11 cellular contexts compared by ENCODE assay signal in the genomic region with DNA sequence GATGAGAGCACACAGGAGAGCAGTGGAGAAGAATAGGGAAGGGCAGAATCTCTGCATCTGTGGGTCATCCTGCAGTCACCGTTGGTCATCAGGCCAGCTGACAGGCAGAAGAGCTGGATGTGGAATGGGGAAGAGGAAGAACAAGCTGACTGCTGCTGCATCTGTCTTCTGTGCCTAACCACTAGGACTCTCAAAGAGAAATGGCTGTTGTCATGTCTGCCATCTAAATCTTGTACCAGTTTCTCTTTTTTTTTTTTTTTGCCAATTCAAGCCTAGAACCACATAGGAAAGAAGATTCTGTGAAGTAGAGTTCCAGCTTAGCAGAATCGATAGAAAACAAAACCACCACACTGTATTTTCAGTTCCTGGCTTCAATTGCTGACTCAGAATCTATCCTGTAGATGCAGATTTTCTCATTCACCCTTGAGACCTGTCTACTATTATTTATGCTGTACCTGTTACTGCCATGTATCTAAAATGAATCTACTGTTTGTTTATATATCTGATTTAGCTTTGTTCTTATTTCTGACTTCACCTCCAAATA.
DNase-seq lines count a peak whose midpoint lies in the region; ATAC-seq lines count a peak whose summit lies in the region.
"Had no signal": no experiment of that assay in that cellular context is flagged by ENCODE, and none has a peak within 500 bp of the region (broad histone marks: within the 10 kb centered on the region; RNA-seq: fewer than 3 reads in every experiment).

No MANE protein-coding gene starts in this region.

- H3K4me1 Mint-ChIP-seq in stimulated activated naive B cell treated with anti-CD40 and anti-IgM and Interleukin-4, amounts not matched to agents 10 μg/mL and 1 μg/mL and 100 μg/mL, for 72 hours, result peaks cover 5 to 6% of the 10 kb centered on the region in 2 donors
- H3K4me1 Mint-ChIP-seq: central memory CD8-positive, alpha-beta T cell had no signal

- 0 out of 2 replicates have a peak, but pooled peaks cover 2% of the 10 kb centered on the region for H3K9me3 ChIP-seq in MG63

- no peak overlapping the region for H3K27ac Mint-ChIP-seq in stimulated activated naive B cell treated with anti-CD40 and anti-IgM and Interleukin-4, amounts not matched to agents 10 μg/mL and 1 μg/mL and 100 μg/mL, for 72 hours
- H3K27ac Mint-ChIP-seq: activated T-helper 2 cell treated with anti-CD3 and anti-CD28 coated beads, Interferon-gamma antibody, Interleukin-2, Interleukin-4, amounts not matched to agents 10 μg/mL and 5 μg/mL and 100 μg/mL, durations not matched to agents 14 hours and 24 hours and 36 hours had no signal

- DNase-seq in stimulated activated naive B cell treated with anti-CD40 and anti-IgM and Interleukin-4, amounts not matched to agents 10 μg/mL and 1 μg/mL and 100 μg/mL, for 72 hours, result no peak
- DNase-seq in MG63 (no peak), NCI-H1436 treated with DMSO at 0.1 percent for 48 hours (lab: John Stamatoyannopoulos, UW) (no peak)
- DNase-seq in activated CD4-positive, alpha-beta T cell treated with anti-CD3 and anti-CD28 coated beads, Interleukin-2, amount 50 U/mL, for 4 hours, result no peak
- DNase-seq: DMS79 treated with DMSO at 0.1 percent for 48 hours, GOT3 had no signal

- no peak overlapping the region for H3K4me3 Mint-ChIP-seq in stimulated activated naive B cell treated with anti-CD40 and anti-IgM and Interleukin-4, amounts not matched to agents 10 μg/mL and 1 μg/mL and 100 μg/mL, for 72 hours
- H3K4me3 Mint-ChIP-seq: central memory CD8-positive, alpha-beta T cell had no signal

- H3K27me3 ChIP-seq in MG63, result no peaks in the 10 kb centered on the region

- H3K36me3 Mint-ChIP-seq in stimulated activated naive B cell treated with anti-CD40 and anti-IgM and Interleukin-4, amounts not matched to agents 10 μg/mL and 1 μg/mL and 100 μg/mL, for 72 hours, result peaks cover 0 to 1% of the 10 kb centered on the region in 2 donors

- H3K36me3 ChIP-seq in MG63, result no peaks in the 10 kb centered on the region

- no peak overlapping the region for H3K4me3 ChIP-seq in MG63

- no peaks in the 10 kb centered on the region for H3K27me3 Mint-ChIP-seq in stimulated activated naive B cell treated with anti-CD40 and anti-IgM and Interleukin-4, amounts not matched to agents 10 μg/mL and 1 μg/mL and 100 μg/mL, for 72 hours
- H3K27me3 Mint-ChIP-seq: central memory CD8-positive, alpha-beta T cell had no signal

- peaks cover 0 to 5% of the 10 kb centered on the region in 2 donors for H3K9me3 Mint-ChIP-seq in stimulated activated naive B cell treated with anti-CD40 and anti-IgM and Interleukin-4, amounts not matched to agents 10 μg/mL and 1 μg/mL and 100 μg/mL, for 72 hours
- H3K9me3 Mint-ChIP-seq: activated T-helper 2 cell treated with anti-CD3 and anti-CD28 coated beads, Interferon-gamma antibody, Interleukin-2, Interleukin-4, amounts not matched to agents 10 μg/mL and 5 μg/mL and 100 μg/mL, durations not matched to agents 14 hours and 24 hours and 36 hours had no signal

- peak; percentile 54 for ATAC-seq in GM19328 (IDR thresholded peaks at IDR 0.05; ENCODE audit: unreplicated experiment)
- ATAC-seq in HG02678 (IDR thresholded peaks at IDR 0.05; ENCODE audit: unreplicated experiment), result peak; percentile 84
- peak; percentile 80 for ATAC-seq in HG03460 (IDR thresholded peaks at IDR 0.05; ENCODE audit: unreplicated experiment)
- ATAC-seq in stimulated activated naive B cell treated with anti-CD40 and anti-IgM and Interleukin-4, amounts not matched to agents 10 μg/mL and 1 μg/mL and 100 μg/mL, for 72 hours (replicated peaks), result peak; percentile 64 to 80
